Comparison of ENCODE assay signal across 8 cellular contexts in genomic region chr20:15930324-15931305, GRCh38.
DNase-seq lines count a peak whose midpoint lies in the region; ATAC-seq and TF ChIP-seq lines count a peak whose summit lies in the region.

No MANE protein-coding gene starts in this region.

- H3K4me3 Mint-ChIP-seq in activated CD4-positive, alpha-beta memory T cell treated with anti-CD3 and anti-CD28 coated beads, Interleukin-2, amount 10 ng/mL, durations not matched to agents 7 days and 5 days = no peak overlapping the region

- no peak overlapping the region for H3K27ac ChIP-seq in uterus

- intact Hi-C loops in uterus (cut with DNase I; ENCODE audit: low total_unique reads) = no loop called here

- H3K36me3 ChIP-seq in uterus = no peaks in the 10 kb centered on the region

- no peaks in the 10 kb centered on the region for H3K4me1 ChIP-seq in uterus

- H3K9me3 ChIP-seq in uterus = no peaks in the 10 kb centered on the region

- H3K27me3 ChIP-seq in uterus = no peaks in the 10 kb centered on the region

- ATAC-seq in GM21423 (IDR thresholded peaks at IDR 0.05; ENCODE audit: unreplicated experiment) (no peak), GM19395 (IDR thresholded peaks at IDR 0.05; ENCODE audit: unreplicated experiment) (no peak)

- H3K4me3 ChIP-seq in uterus = no peak overlapping the region

- no peaks in the 10 kb centered on the region for H3K27me3 Mint-ChIP-seq in activated CD4-positive, alpha-beta memory T cell treated with anti-CD3 and anti-CD28 coated beads, Interleukin-2, amount 10 ng/mL, durations not matched to agents 7 days and 5 days

- POLR2A ChIA-PET in activated CD4-positive, alpha-beta memory T cell treated with anti-CD3 and anti-CD28 coated beads, Interleukin-2, amount 10 ng/mL, durations not matched to agents 7 days and 5 days (lab: Charles Lee) = no interaction called here

- no peak overlapping the region for H3K27ac Mint-ChIP-seq in activated CD4-positive, alpha-beta memory T cell treated with anti-CD3 and anti-CD28 coated beads, Interleukin-2, amount 10 ng/mL, durations not matched to agents 7 days and 5 days

- TF ChIP-seq POLR2A in uterus (IDR thresholded peaks at IDR 0.05) = no peak

- CTCF ChIA-PET in activated CD4-positive, alpha-beta memory T cell treated with anti-CD3 and anti-CD28 coated beads, Interleukin-2, amount 10 ng/mL, durations not matched to agents 7 days and 5 days (lab: Charles Lee) = no interaction called here

- H3K9me3 Mint-ChIP-seq in activated CD4-positive, alpha-beta memory T cell treated with anti-CD3 and anti-CD28 coated beads, Interleukin-2, amount 10 ng/mL, durations not matched to agents 7 days and 5 days = peaks cover 7% of the 10 kb centered on the region

- no peaks in the 10 kb centered on the region for H3K36me3 Mint-ChIP-seq in activated CD4-positive, alpha-beta memory T cell treated with anti-CD3 and anti-CD28 coated beads, Interleukin-2, amount 10 ng/mL, durations not matched to agents 7 days and 5 days (ENCODE audit: low read depth)

- H3K4me1 Mint-ChIP-seq in activated CD4-positive, alpha-beta memory T cell treated with anti-CD3 and anti-CD28 coated beads, Interleukin-2, amount 10 ng/mL, durations not matched to agents 7 days and 5 days = no peaks in the 10 kb centered on the region

- peak; percentile 27 to 55 (median 38) for TF ChIP-seq CTCF in uterus (IDR thresholded peaks at IDR 0.05)

- peak; percentile 72 for DNase-seq in DMS53 (lab: John Stamatoyannopoulos, UW)
- peak; percentile 16 for DNase-seq in MV-4-11 (lab: John Stamatoyannopoulos, UW)
- peak; percentile 25 for DNase-seq in amniotic epithelial cell (ENCODE audit: low read depth)
- peak; percentile 62 for DNase-seq in kidney tubule cell (ENCODE audit: low spot score)
- DNase-seq in uterus = no peak
- DNase-seq in activated CD4-positive, alpha-beta memory T cell treated with anti-CD3 and anti-CD28 coated beads, Interleukin-2, amount 10 ng/mL, durations not matched to agents 7 days and 5 days = no peak

Comparison
In these comparisons a context has a peak if more than half of its experiments do, and no peak if none do; other contexts are left out.
1. DNase-seq: peak in DMS53 (single experiment), MV-4-11 (single experiment), amniotic epithelial cell (single experiment) and kidney tubule cell (single experiment); none in uterus (0 of 2) and activated CD4-positive, alpha-beta memory T cell treated with anti-CD3 and anti-CD28 coated beads, Interleukin-2, amount 10 ng/mL, durations not matched to agents 7 days and 5 days (single experiment).